Comparison of ENCODE assay signal across 10 cellular contexts in genomic region chr5:164742025-164742424, GRCh38.
DNase-seq lines count a peak whose midpoint lies in the region; ATAC-seq and TF ChIP-seq lines count a peak whose summit lies in the region.
"Had no signal": no experiment of that assay in that cellular context is flagged by ENCODE, and none has a peak within 500 bp of the region (broad histone marks: within the 10 kb centered on the region; RNA-seq: fewer than 3 reads in every experiment).

No MANE protein-coding gene starts in this region.

- no peaks in the 10 kb centered on the region for H3K4me1 ChIP-seq in A673 (ENCODE audit: insufficient read depth, low read length, poor library complexity, severe bottlenecking)

- TF ChIP-seq CTCF in A673 (conservative IDR thresholded peaks at IDR 0.05; ENCODE audit: low read depth, low read length) = no peak

- BruUV-seq in A673 (replicated peaks; lab: Mats Ljungman, UMichigan) = no TSS peak

- no peaks in the 10 kb centered on the region for H3K27me3 ChIP-seq in A673 (replicated peaks; ENCODE audit: insufficient read depth, low read depth, low read length, poor library complexity)

- intact Hi-C loops in A673 (cut with micrococcal nuclease; ENCODE audit: unreplicated experiment) = no loop called here

- no peak overlapping the region for H3K4me3 ChIP-seq in A673 (ENCODE audit: low read depth, low read length, poor library complexity, severe bottlenecking)

- DNase-seq in HUDEP-2 (lab: John Stamatoyannopoulos, UW; ENCODE audit: unreplicated experiment in 76 of 76) (no peak), A673 (ENCODE audit: low spot score) (no peak), NCI-H82 treated with DMSO at 0.1 percent for 48 hours (lab: John Stamatoyannopoulos, UW; ENCODE audit: unreplicated experiment) (no peak), caudate nucleus (lab: John Stamatoyannopoulos, UW) (no peak)
- DNase-seq: NCI-H146 had no signal

- POLR2A ChIA-PET in A673 (lab: Charles Lee; ENCODE audit: low non-redundant PET) = no interaction called here

- H3K36me3 ChIP-seq in A673 (ENCODE audit: insufficient read depth, low read length, poor library complexity, severe bottlenecking) = no peaks in the 10 kb centered on the region

- H3K27ac ChIP-seq in A673 (ENCODE audit: low read depth, low read length, poor library complexity, severe bottlenecking) (no peak overlapping the region), caudate nucleus (ENCODE audit: low read depth, low read length) (no peak overlapping the region)

- CTCF ChIA-PET in A673 (lab: Charles Lee) = no interaction called here

- peak; percentile 76 for ATAC-seq in GM18499 (IDR thresholded peaks at IDR 0.05; ENCODE audit: insufficient read depth, unreplicated experiment)
- peak; percentile 87 for ATAC-seq in GM19438 (IDR thresholded peaks at IDR 0.05; ENCODE audit: low read depth, unreplicated experiment)
- ATAC-seq in HG02798 (IDR thresholded peaks at IDR 0.05; ENCODE audit: poor library complexity, unreplicated experiment) = peak; percentile 93
- ATAC-seq in HG03460 (IDR thresholded peaks at IDR 0.05; ENCODE audit: unreplicated experiment) = peak; percentile 93
- ATAC-seq: esophagus mucosa had no signal

- H3K9me3 ChIP-seq in A673 (ENCODE audit: low read depth, low read length, poor library complexity, severe bottlenecking) = no peaks in the 10 kb centered on the region
